8 cellular contexts compared by ENCODE assay signal in the genomic region with DNA sequence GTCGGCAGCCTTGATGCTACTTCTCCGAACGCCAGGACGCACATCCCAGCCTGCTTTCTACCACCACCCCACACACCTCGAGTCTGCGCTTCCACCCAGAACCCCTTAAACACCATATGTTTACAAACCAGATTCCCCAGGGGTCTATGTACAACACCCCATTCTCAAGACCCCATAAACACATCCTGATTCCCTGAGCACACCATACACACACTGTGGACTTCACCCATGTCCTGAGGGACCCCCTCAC. TPM values are rescaled to one million over a fixed set of nuclear protein-coding genes. Genes with fewer than 3 reads are reported as not detected.
DNase-seq lines count a peak whose midpoint lies in the region; ATAC-seq lines count a peak whose summit lies in the region.

No MANE protein-coding gene starts in this region.

- no peaks in the 10 kb centered on the region for H3K9me3 ChIP-seq in naive thymus-derived CD4-positive, alpha-beta T cell (ENCODE audit: control insufficient read depth in 2 of 3, low read length in 3 of 3)

- peaks cover 13% of the 10 kb centered on the region for H3K27me3 Mint-ChIP-seq in stimulated activated naive CD8-positive, alpha-beta T cell treated with anti-CD3 and anti-CD28 coated beads, Interleukin-15, Interleukin-2, amounts not matched to agents 100 ng/mL and 50 ng/mL, for 24 hours
- peaks cover 21% of the 10 kb centered on the region for H3K27me3 Mint-ChIP-seq in dendritic cell treated with granulocyte-macrophage colony-stimulating factor and Interleukin-4, amounts not matched to agents 40 ng/mL and 50 ng/mL, for 4 days
- peaks cover 5 to 43% (median 6%) of the 10 kb centered on the region in 5 donors for H3K27me3 Mint-ChIP-seq in naive thymus-derived CD4-positive, alpha-beta T cell

- no peaks in the 10 kb centered on the region for H3K9me3 Mint-ChIP-seq in stimulated activated naive CD8-positive, alpha-beta T cell treated with anti-CD3 and anti-CD28 coated beads, Interleukin-15, Interleukin-2, amounts not matched to agents 100 ng/mL and 50 ng/mL, for 24 hours
- H3K9me3 Mint-ChIP-seq in dendritic cell treated with granulocyte-macrophage colony-stimulating factor and Interleukin-4, amounts not matched to agents 40 ng/mL and 50 ng/mL, for 4 days: no peaks in the 10 kb centered on the region
- H3K9me3 Mint-ChIP-seq in naive thymus-derived CD4-positive, alpha-beta T cell: no peaks in the 10 kb centered on the region

- H3K4me3 Mint-ChIP-seq in stimulated activated naive CD8-positive, alpha-beta T cell treated with anti-CD3 and anti-CD28 coated beads, Interleukin-15, Interleukin-2, amounts not matched to agents 100 ng/mL and 50 ng/mL, for 24 hours: peak overlapping the region; percentile 78
- H3K4me3 Mint-ChIP-seq in dendritic cell treated with granulocyte-macrophage colony-stimulating factor and Interleukin-4, amounts not matched to agents 40 ng/mL and 50 ng/mL, for 4 days: peak overlapping the region; percentile 74
- H3K4me3 Mint-ChIP-seq in naive thymus-derived CD4-positive, alpha-beta T cell: peak overlapping the region; percentile 67 to 88 (median 75)

- intact Hi-C loops in dendritic cell treated with granulocyte-macrophage colony-stimulating factor and Interleukin-4, amounts not matched to agents 40 ng/mL and 50 ng/mL, for 4 days (cut with micrococcal nuclease): loop anchor here (5.0 kb wide), 1 partner anchor 33 kb away; no protein-coding TSS in a partner anchor
- intact Hi-C loops in naive thymus-derived CD4-positive, alpha-beta T cell (cut with micrococcal nuclease): no loop called here

- no peak overlapping the region for H3K27ac Mint-ChIP-seq in stimulated activated naive CD8-positive, alpha-beta T cell treated with anti-CD3 and anti-CD28 coated beads, Interleukin-15, Interleukin-2, amounts not matched to agents 100 ng/mL and 50 ng/mL, for 24 hours
- peak overlapping the region; percentile 33 for H3K27ac Mint-ChIP-seq in dendritic cell treated with granulocyte-macrophage colony-stimulating factor and Interleukin-4, amounts not matched to agents 40 ng/mL and 50 ng/mL, for 4 days
- peak overlapping the region in 4 of 9 donors; percentile 2 to 33 (median 18) for H3K27ac Mint-ChIP-seq in naive thymus-derived CD4-positive, alpha-beta T cell

- POLR2A ChIA-PET in naive thymus-derived CD4-positive, alpha-beta T cell (lab: Charles Lee): no interaction called here

- H3K4me1 ChIP-seq in naive thymus-derived CD4-positive, alpha-beta T cell (ENCODE audit: control insufficient read depth in 2 of 2, insufficient read depth in 2 of 2, low read length in 2 of 2): peaks cover under 1 to 4% of the 10 kb centered on the region in 2 donors

- H3K4me3 ChIP-seq in naive thymus-derived CD4-positive, alpha-beta T cell (ENCODE audit: low read length): no peak overlapping the region

- peaks cover 4% of the 10 kb centered on the region for H3K4me1 Mint-ChIP-seq in stimulated activated naive CD8-positive, alpha-beta T cell treated with anti-CD3 and anti-CD28 coated beads, Interleukin-15, Interleukin-2, amounts not matched to agents 100 ng/mL and 50 ng/mL, for 24 hours (ENCODE audit: low read depth)
- H3K4me1 Mint-ChIP-seq in dendritic cell treated with granulocyte-macrophage colony-stimulating factor and Interleukin-4, amounts not matched to agents 40 ng/mL and 50 ng/mL, for 4 days (ENCODE audit: low read depth): peaks cover 30% of the 10 kb centered on the region
- peaks cover 0 to 10% (median 5%) of the 10 kb centered on the region in 7 donors for H3K4me1 Mint-ChIP-seq in naive thymus-derived CD4-positive, alpha-beta T cell

- no peak for ATAC-seq in stimulated activated naive CD8-positive, alpha-beta T cell treated with anti-CD3 and anti-CD28 coated beads, Interleukin-15, Interleukin-2, amounts not matched to agents 100 U/mL and 50 U/mL, for 24 hours
- ATAC-seq in naive thymus-derived CD4-positive, alpha-beta T cell: no peak
- no peak for ATAC-seq in GM21528 (IDR thresholded peaks at IDR 0.05; ENCODE audit: low FRiP score, unreplicated experiment)

- H3K27ac ChIP-seq in naive thymus-derived CD4-positive, alpha-beta T cell (ENCODE audit: low read depth, low read length): no peak overlapping the region

- no peaks in the 10 kb centered on the region for H3K36me3 Mint-ChIP-seq in stimulated activated naive CD8-positive, alpha-beta T cell treated with anti-CD3 and anti-CD28 coated beads, Interleukin-15, Interleukin-2, amounts not matched to agents 100 ng/mL and 50 ng/mL, for 24 hours (ENCODE audit: low read depth)
- H3K36me3 Mint-ChIP-seq in dendritic cell treated with granulocyte-macrophage colony-stimulating factor and Interleukin-4, amounts not matched to agents 40 ng/mL and 50 ng/mL, for 4 days (ENCODE audit: low read depth): peaks cover 5% of the 10 kb centered on the region
- no peaks in the 10 kb centered on the region for H3K36me3 Mint-ChIP-seq in naive thymus-derived CD4-positive, alpha-beta T cell

- no peaks in the 10 kb centered on the region for H3K36me3 ChIP-seq in naive thymus-derived CD4-positive, alpha-beta T cell (ENCODE audit: control insufficient read depth in 2 of 3, insufficient read depth in 3 of 3, low read length in 3 of 3)

- CTCF ChIA-PET in naive thymus-derived CD4-positive, alpha-beta T cell (lab: Charles Lee): interaction anchor here (0.5 kb wide), 1 partner anchor 371 kb away, joined by 3 read pairs; no protein-coding TSS in a partner anchor

- no peak for DNase-seq in stimulated activated naive CD8-positive, alpha-beta T cell treated with anti-CD3 and anti-CD28 coated beads, Interleukin-15, Interleukin-2, amounts not matched to agents 100 U/mL and 50 U/mL, for 24 hours
- no peak for DNase-seq in naive thymus-derived CD4-positive, alpha-beta T cell
- DNase-seq in dedifferentiated amniotic fluid mesenchymal stem cell (ENCODE audit: extremely low spot score) (no peak), occipital lobe (lab: John Stamatoyannopoulos, UW) (no peak), mucosa of gallbladder (ENCODE audit: low spot score) (no peak)

- peaks cover 0 to 4% of the 10 kb centered on the region in 2 donors for H3K27me3 ChIP-seq in naive thymus-derived CD4-positive, alpha-beta T cell (ENCODE audit: control insufficient read depth in 2 of 2, insufficient read depth in 2 of 2, low read length in 2 of 2)

RNA-seq across cellular contexts. Expression of a gene that starts 0.7 kb away (rescaled TPM):
- total RNA-seq in naive thymus-derived CD4-positive, alpha-beta T cell: 1 to 10 TPM in 3 of 5 experiments, under 1 TPM in 1, not detected in 1; 0.65 to 9.5 (median 5.0) TPM
- under 1 TPM in 1 of 2 donors, not detected in 1; 0.08 TPM for polyA plus RNA-seq in naive thymus-derived CD4-positive, alpha-beta T cell
- 23.2 TPM for total RNA-seq in occipital lobe
- 31.5 TPM for total RNA-seq in mucosa of gallbladder
